ENCODE assay signal across 1 cellular context in the genomic region with DNA sequence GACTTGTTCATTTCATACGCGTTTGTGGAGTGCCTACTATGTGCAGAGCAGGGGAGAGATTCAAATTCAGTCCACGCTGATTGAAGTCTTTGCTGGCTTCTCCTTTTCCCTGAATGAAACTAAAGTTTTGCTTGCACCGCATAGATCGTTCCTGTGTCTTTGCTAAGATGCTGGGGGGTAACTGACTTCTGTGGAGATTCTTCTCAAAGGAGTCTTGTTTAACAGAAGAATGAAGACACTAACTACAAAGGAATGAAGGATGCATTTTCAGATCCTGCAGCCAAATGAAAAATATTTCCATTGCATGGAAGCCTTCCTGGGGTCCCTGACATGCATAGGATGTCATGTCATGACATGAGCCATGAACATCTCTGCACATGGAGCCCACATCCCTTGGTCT.
TF ChIP-seq lines count a peak whose summit lies in the region.

No MANE protein-coding gene starts in this region.

TF ChIP-seq in IMR-90, 13 proteins besides CTCF, POLR2A, EP300 and RAD21 (continued from another document):
- TF ChIP-seq NFE2L2 (IDR thresholded peaks at IDR 0.05; ENCODE audit: low read depth, low read length) = no peak
- TF ChIP-seq, protein P1, sequence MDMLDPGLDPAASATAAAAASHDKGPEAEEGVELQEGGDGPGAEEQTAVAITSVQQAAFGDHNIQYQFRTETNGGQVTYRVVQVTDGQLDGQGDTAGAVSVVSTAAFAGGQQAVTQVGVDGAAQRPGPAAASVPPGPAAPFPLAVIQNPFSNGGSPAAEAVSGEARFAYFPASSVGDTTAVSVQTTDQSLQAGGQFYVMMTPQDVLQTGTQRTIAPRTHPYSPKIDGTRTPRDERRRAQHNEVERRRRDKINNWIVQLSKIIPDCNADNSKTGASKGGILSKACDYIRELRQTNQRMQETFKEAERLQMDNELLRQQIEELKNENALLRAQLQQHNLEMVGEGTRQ (IDR thresholded peaks at IDR 0.05; ENCODE audit: low read depth, low read length) = no peak
